9 cellular contexts compared by ENCODE assay signal in genomic region chrX:47751670-47752069, GRCh38.
DNase-seq lines count a peak whose midpoint lies in the region; ATAC-seq and TF ChIP-seq lines count a peak whose summit lies in the region.
"Had no signal": no experiment of that assay in that cellular context is flagged by ENCODE, and none has a peak within 500 bp of the region (broad histone marks: within the 10 kb centered on the region; RNA-seq: fewer than 3 reads in every experiment).

No MANE protein-coding gene starts in this region.

- POLR2A ChIA-PET in Panc1 (lab: Charles Lee), result no interaction called here
- POLR2A ChIA-PET in naive thymus-derived CD4-positive, alpha-beta T cell (lab: Charles Lee), result no interaction called here

- WGBS in heart left ventricle, 4 donors, result 10 to 31% (median 22%) methylated on average over 6 of the region's 6 CpGs
- WGBS in esophagus squamous epithelium, 2 donors, result 0% methylated on average over 1 of the region's 6 CpGs; no CpG with 5 or more reads in 1 of the 2 donors

- H3K4me3 ChIP-seq in heart left ventricle (no peak overlapping the region), right atrium auricular region (no peak overlapping the region), Panc1 (ENCODE audit: low read depth in 2 of 2, low read length in 2 of 2) (no peak overlapping the region), esophagus squamous epithelium (no peak overlapping the region)
- no peak overlapping the region for H3K4me3 ChIP-seq in naive thymus-derived CD4-positive, alpha-beta T cell (ENCODE audit: low read length)

- peak in 3 of 4 donors; percentile 53 to 65 (median 64) for ATAC-seq in heart left ventricle
- peak; percentile 90 for ATAC-seq in Panc1
- ATAC-seq in naive thymus-derived CD4-positive, alpha-beta T cell, result peak; percentile 42

- no peaks in the 10 kb centered on the region for H3K4me1 ChIP-seq in heart left ventricle
- H3K4me1 ChIP-seq in right atrium auricular region, result no peaks in the 10 kb centered on the region
- H3K4me1 ChIP-seq in Panc1 (ENCODE audit: control insufficient read depth, insufficient read depth, low read length), result no peaks in the 10 kb centered on the region
- no peaks in the 10 kb centered on the region for H3K4me1 ChIP-seq in naive thymus-derived CD4-positive, alpha-beta T cell (ENCODE audit: control insufficient read depth in 2 of 2, insufficient read depth in 2 of 2, low read length in 2 of 2)
- H3K4me1 ChIP-seq in esophagus squamous epithelium, result no peaks in the 10 kb centered on the region

- H3K36me3 ChIP-seq in heart left ventricle (no peaks in the 10 kb centered on the region), right atrium auricular region (no peaks in the 10 kb centered on the region), Panc1 (ENCODE audit: control insufficient read depth, insufficient read depth, low read length) (no peaks in the 10 kb centered on the region), esophagus squamous epithelium (no peaks in the 10 kb centered on the region)
- H3K36me3 ChIP-seq in naive thymus-derived CD4-positive, alpha-beta T cell (ENCODE audit: control insufficient read depth in 2 of 3, insufficient read depth in 3 of 3, low read length in 3 of 3), result no peaks in the 10 kb centered on the region

- no TSS peak for BruUV-seq in Panc1 (replicated peaks; lab: Mats Ljungman, UMichigan)

- intact Hi-C loops in heart left ventricle (cut with DNase I) (no loop called here), Panc1 (cut with micrococcal nuclease; ENCODE audit: unreplicated experiment) (no loop called here), esophagus squamous epithelium (cut with DNase I) (no loop called here)
- intact Hi-C loops in naive thymus-derived CD4-positive, alpha-beta T cell (cut with micrococcal nuclease), result loop anchor here (1.0 to 5.0 kb wide), 3 partner anchors 189 to 559 kb away; partner anchors contain the start of genes ARAF (in 1 of the 2) and UBA1 (in 1 of the 2)

- peak overlapping the region in 1 of 9 donors; percentile 15 for H3K27ac Mint-ChIP-seq in naive thymus-derived CD4-positive, alpha-beta T cell
- H3K27ac Mint-ChIP-seq: activated naive CD4-positive, alpha-beta T cell treated with anti-CD3 and anti-CD28 coated beads, Interleukin-2, amount 50 U/mL, for 24 hours had no signal

- H3K27ac ChIP-seq in heart left ventricle (no peak overlapping the region), right atrium auricular region (no peak overlapping the region), Panc1 (ENCODE audit: low read length) (no peak overlapping the region), esophagus squamous epithelium (no peak overlapping the region)
- H3K27ac ChIP-seq in naive thymus-derived CD4-positive, alpha-beta T cell (ENCODE audit: low read depth, low read length), result no peak overlapping the region

- CTCF ChIA-PET in Panc1 (lab: Charles Lee), result interaction anchor here (0.6 kb wide), 1 partner anchor 320 kb away, joined by 5 read pairs; no protein-coding TSS in a partner anchor
- CTCF ChIA-PET in naive thymus-derived CD4-positive, alpha-beta T cell (lab: Charles Lee), result no interaction called here

- in situ Hi-C loops in Panc1 (cut with HindIII; ENCODE audit: low pct_unique_long_range_greater_than_20kb, low sequenced_read_pairs), result no loop called here

- peaks cover 0 to 4% (median 0%) of the 10 kb centered on the region in 5 donors for H3K27me3 Mint-ChIP-seq in naive thymus-derived CD4-positive, alpha-beta T cell
- H3K27me3 Mint-ChIP-seq: activated naive CD4-positive, alpha-beta T cell treated with anti-CD3 and anti-CD28 coated beads, Interleukin-2, amount 50 U/mL, for 24 hours had no signal

- H3K9me3 ChIP-seq in heart left ventricle (no peaks in the 10 kb centered on the region), right atrium auricular region (no peaks in the 10 kb centered on the region), Panc1 (ENCODE audit: control insufficient read depth, insufficient read depth, low read depth, low read length) (no peaks in the 10 kb centered on the region), esophagus squamous epithelium (no peaks in the 10 kb centered on the region)
- H3K9me3 ChIP-seq in naive thymus-derived CD4-positive, alpha-beta T cell (ENCODE audit: control insufficient read depth in 2 of 3, low read length in 3 of 3), result no peaks in the 10 kb centered on the region

- TF ChIP-seq POLR2A in heart left ventricle (IDR thresholded peaks at IDR 0.05) (no peak), esophagus squamous epithelium (IDR thresholded peaks at IDR 0.05) (no peak)

- DNase-seq in heart left ventricle (peak in 2 of 5 donors; percentile 32 to 44), right atrium auricular region (ENCODE audit: low spot score) (no peak), Panc1 (ENCODE audit: low read depth, low spot score) (no peak), astrocyte of the hippocampus (ENCODE audit: low read depth, low spot score) (peak; percentile 5), NCI-H774 (lab: John Stamatoyannopoulos, UW) (no peak), SIG-M5 treated with dmso at 0.1 percent for 504 hours (lab: John Stamatoyannopoulos, UW; ENCODE audit: unreplicated experiment) (no peak), esophagus squamous epithelium (lab: John Stamatoyannopoulos, UW) (no peak)
- DNase-seq in naive thymus-derived CD4-positive, alpha-beta T cell, result peak in 5 of 9 donors; percentile 0 to 28 (median 13)

- no peak overlapping the region for H3K4me3 Mint-ChIP-seq in naive thymus-derived CD4-positive, alpha-beta T cell
- H3K4me3 Mint-ChIP-seq: activated naive CD4-positive, alpha-beta T cell treated with anti-CD3 and anti-CD28 coated beads, Interleukin-2, amount 50 U/mL, for 24 hours had no signal

- H3K27me3 ChIP-seq in heart left ventricle (peaks cover 0 to 12% (median 0%) of the 10 kb centered on the region in 9 donors), right atrium auricular region (no peaks in the 10 kb centered on the region), Panc1 (ENCODE audit: control insufficient read depth, insufficient read depth, low read length) (no peaks in the 10 kb centered on the region), esophagus squamous epithelium (no peaks in the 10 kb centered on the region)
- no peaks in the 10 kb centered on the region for H3K27me3 ChIP-seq in naive thymus-derived CD4-positive, alpha-beta T cell (ENCODE audit: control insufficient read depth in 2 of 2, insufficient read depth in 2 of 2, low read length in 2 of 2)

- peaks cover 0 to 3% (median 0%) of the 10 kb centered on the region in 7 donors for H3K4me1 Mint-ChIP-seq in naive thymus-derived CD4-positive, alpha-beta T cell
- H3K4me1 Mint-ChIP-seq: activated naive CD4-positive, alpha-beta T cell treated with anti-CD3 and anti-CD28 coated beads, Interleukin-2, amount 50 U/mL, for 24 hours had no signal

- peaks cover 0 to 3% (median 0%) of the 10 kb centered on the region in 11 donors for H3K9me3 Mint-ChIP-seq in naive thymus-derived CD4-positive, alpha-beta T cell
- H3K9me3 Mint-ChIP-seq: activated naive CD4-positive, alpha-beta T cell treated with anti-CD3 and anti-CD28 coated beads, Interleukin-2, amount 50 U/mL, for 24 hours had no signal

- TF ChIP-seq CTCF in heart left ventricle (IDR thresholded peaks at IDR 0.05), result peak in 8 of 12 donors; percentile 15 to 34 (median 25)
- TF ChIP-seq CTCF in right atrium auricular region (IDR thresholded peaks at IDR 0.05), result peak in 1 of 2 donors; percentile 16
- peak; percentile 73 for TF ChIP-seq CTCF in Panc1 (IDR thresholded peaks at IDR 0.05)
- peak in 3 of 6 experiments; percentile 9 to 40 (median 24) for TF ChIP-seq CTCF in esophagus squamous epithelium (IDR thresholded peaks at IDR 0.05)

- H3K36me3 Mint-ChIP-seq in naive thymus-derived CD4-positive, alpha-beta T cell, result no peaks in the 10 kb centered on the region
- H3K36me3 Mint-ChIP-seq: activated naive CD4-positive, alpha-beta T cell treated with anti-CD3 and anti-CD28 coated beads, Interleukin-2, amount 50 U/mL, for 24 hours had no signal

Comparison
In these comparisons a context has a peak if more than half of its experiments do, and no peak if none do; other contexts are left out.
1. DNase-seq: peak in astrocyte of the hippocampus (single experiment) and naive thymus-derived CD4-positive, alpha-beta T cell (5 of 9); none in right atrium auricular region (single experiment), Panc1 (single experiment), NCI-H774 (single experiment), SIG-M5 treated with dmso at 0.1 percent for 504 hours (single experiment) and esophagus squamous epithelium (single experiment).
2. intact Hi-C loops: an anchor here in naive thymus-derived CD4-positive, alpha-beta T cell (1.0 to 5.0 kb wide); none called in heart left ventricle, Panc1 and esophagus squamous epithelium.
3. Peak in every context shown above with its lines, with median percentiles within 50 percentile points of each other: ATAC-seq.